ENCODE assay signal across 16 cellular contexts in genomic region chr12:111532741-111533140, GRCh38.
"Had no signal": no experiment of that assay in that cellular context is flagged by ENCODE, and none has a peak within 500 bp of the region (broad histone marks: within the 10 kb centered on the region; RNA-seq: fewer than 3 reads in every experiment).

No MANE protein-coding gene starts in this region.

- H3K4me1 ChIP-seq: adrenal gland, colonic mucosa, foreskin keratinocyte, lower lobe of right lung, upper lobe of left lung had no signal

- H3K27me3 ChIP-seq: adrenal gland, cardiac muscle cell, colonic mucosa, foreskin keratinocyte, neutrophil, upper lobe of left lung had no signal

- ATAC-seq: esophagus mucosa; foreskin keratinocyte; left colon; lower lobe of right lung; naive thymus-derived CD4-positive, alpha-beta T cell; right cardiac atrium had no signal

- H3K36me3 ChIP-seq: colonic mucosa had no signal

- H3K27me3 Mint-ChIP-seq: activated CD4-positive, alpha-beta T cell treated with anti-CD3 and anti-CD28 coated beads, Interleukin-2, amount 10 ng/mL, durations not matched to agents 7 days and 5 days; naive thymus-derived CD4-positive, alpha-beta T cell; stimulated activated naive CD8-positive, alpha-beta T cell treated with anti-CD3 and anti-CD28 coated beads, Interleukin-15, Interleukin-2, amounts not matched to agents 100 ng/mL and 50 ng/mL, for 24 hours had no signal

- DNase-seq: activated CD4-positive, alpha-beta T cell treated with anti-CD3 and anti-CD28 coated beads, Interleukin-2, amount 10 ng/mL, durations not matched to agents 7 days and 5 days; activated naive CD4-positive, alpha-beta T cell treated with anti-CD3 and anti-CD28 coated beads, Interleukin-2, amount 50 U/mL, for 16 hours; colonic mucosa; foreskin keratinocyte; head of caudate nucleus; left colon; lower lobe of right lung; naive thymus-derived CD4-positive, alpha-beta T cell; right cardiac atrium; small intestine; upper lobe of left lung had no signal

- H3K27ac Mint-ChIP-seq: activated CD4-positive, alpha-beta T cell treated with anti-CD3 and anti-CD28 coated beads, Interleukin-2, amount 10 ng/mL, durations not matched to agents 7 days and 5 days; stimulated activated naive CD8-positive, alpha-beta T cell treated with anti-CD3 and anti-CD28 coated beads, Interleukin-15, Interleukin-2, amounts not matched to agents 100 ng/mL and 50 ng/mL, for 24 hours had no signal

- FAIRE-seq: small intestine had no signal

- H3K9me3 ChIP-seq: adrenal gland, colonic mucosa, lower lobe of right lung, neutrophil, upper lobe of left lung had no signal

- H3K27ac ChIP-seq: adrenal gland, cardiac muscle cell, colonic mucosa, foreskin keratinocyte, lower lobe of right lung, neutrophil, upper lobe of left lung had no signal

- H3K9me3 Mint-ChIP-seq: activated CD4-positive, alpha-beta T cell treated with anti-CD3 and anti-CD28 coated beads, Interleukin-2, amount 10 ng/mL, durations not matched to agents 7 days and 5 days; naive thymus-derived CD4-positive, alpha-beta T cell; stimulated activated naive CD8-positive, alpha-beta T cell treated with anti-CD3 and anti-CD28 coated beads, Interleukin-15, Interleukin-2, amounts not matched to agents 100 ng/mL and 50 ng/mL, for 24 hours had no signal

- H3K4me3 Mint-ChIP-seq: activated CD4-positive, alpha-beta T cell treated with anti-CD3 and anti-CD28 coated beads, Interleukin-2, amount 10 ng/mL, durations not matched to agents 7 days and 5 days; naive thymus-derived CD4-positive, alpha-beta T cell; stimulated activated naive CD8-positive, alpha-beta T cell treated with anti-CD3 and anti-CD28 coated beads, Interleukin-15, Interleukin-2, amounts not matched to agents 100 ng/mL and 50 ng/mL, for 24 hours had no signal

- H3K4me3 ChIP-seq: adrenal gland, cardiac muscle cell, colonic mucosa, lower lobe of right lung, upper lobe of left lung had no signal
